ENCODE assay signal across 18 cellular contexts in genomic region chr13:80572308-80572676, GRCh38.
DNase-seq lines count a peak whose midpoint lies in the region; ATAC-seq lines count a peak whose summit lies in the region.
"Had no signal": no experiment of that assay in that cellular context is flagged by ENCODE, and none has a peak within 500 bp of the region (broad histone marks: within the 10 kb centered on the region; RNA-seq: fewer than 3 reads in every experiment).

No MANE protein-coding gene starts in this region.

- no peak overlapping the region for H3K27ac Mint-ChIP-seq in activated T-cell treated with anti-CD3 and anti-CD28 coated beads, Interleukin-2, amount 50 U/mL, for 24 hours
- H3K27ac Mint-ChIP-seq: CD4-positive, alpha-beta memory T cell had no signal

- DNase-seq in NCI-H2081 (lab: John Stamatoyannopoulos, UW) (peak; percentile 17 to 62), NCI-H2081 treated with DMSO at 0.1 percent for 48 hours (lab: John Stamatoyannopoulos, UW) (no peak), NCI-H1105 (lab: John Stamatoyannopoulos, UW) (peak; percentile 18), NCI-H748 (lab: John Stamatoyannopoulos, UW; ENCODE audit: unreplicated experiment) (peak; percentile 98)
- no peak for DNase-seq in activated T-cell treated with anti-CD3 and anti-CD28 coated beads, Interleukin-2, amount 50 U/mL, for 24 hours
- DNase-seq in activated effector memory CD4-positive, alpha-beta T cell treated with Interleukin-2 at 50 U/mL for 16 hours = no peak
- DNase-seq: 8988T; Calu3; CD4-positive, alpha-beta memory T cell; DMS53; GDM1; IMR-90; MV-4-11; NCI-H1694 treated with DMSO at 0.1 percent for 48 hours; NCI-H2171; NCI-H345; SHP77 treated with DMSO at 0.1 percent for 48 hours had no signal

- no peaks in the 10 kb centered on the region for H3K9me3 Mint-ChIP-seq in activated T-cell treated with anti-CD3 and anti-CD28 coated beads, Interleukin-2, amount 50 U/mL, for 24 hours

- H3K27me3 Mint-ChIP-seq in activated T-cell treated with anti-CD3 and anti-CD28 coated beads, Interleukin-2, amount 50 U/mL, for 24 hours = no peaks in the 10 kb centered on the region
- H3K27me3 Mint-ChIP-seq: CD4-positive, alpha-beta memory T cell had no signal

- H3K4me3 Mint-ChIP-seq in activated T-cell treated with anti-CD3 and anti-CD28 coated beads, Interleukin-2, amount 50 U/mL, for 24 hours = no peak overlapping the region
- H3K4me3 Mint-ChIP-seq: CD4-positive, alpha-beta memory T cell had no signal

- no peaks in the 10 kb centered on the region for H3K36me3 Mint-ChIP-seq in activated T-cell treated with anti-CD3 and anti-CD28 coated beads, Interleukin-2, amount 50 U/mL, for 24 hours (ENCODE audit: low read depth)
- H3K36me3 Mint-ChIP-seq: CD4-positive, alpha-beta memory T cell had no signal

- H3K4me1 Mint-ChIP-seq in activated T-cell treated with anti-CD3 and anti-CD28 coated beads, Interleukin-2, amount 50 U/mL, for 24 hours (ENCODE audit: low read depth) = no peaks in the 10 kb centered on the region
- H3K4me1 Mint-ChIP-seq: CD4-positive, alpha-beta memory T cell had no signal

- no peak for ATAC-seq in HG03342 (IDR thresholded peaks at IDR 0.05; ENCODE audit: unreplicated experiment)

Comparison
In these comparisons a context has a peak if more than half of its experiments do, and no peak if none do; other contexts are left out.
1. DNase-seq: peak in NCI-H2081 (2 of 2), NCI-H1105 (single experiment) and NCI-H748 (single experiment); none in NCI-H2081 treated with DMSO at 0.1 percent for 48 hours (single experiment), activated T-cell treated with anti-CD3 and anti-CD28 coated beads, Interleukin-2, amount 50 U/mL, for 24 hours (single experiment) and activated effector memory CD4-positive, alpha-beta T cell treated with Interleukin-2 at 50 U/mL for 16 hours (single experiment).